Comparison of ENCODE assay signal across 15 cellular contexts in the genomic region with DNA sequence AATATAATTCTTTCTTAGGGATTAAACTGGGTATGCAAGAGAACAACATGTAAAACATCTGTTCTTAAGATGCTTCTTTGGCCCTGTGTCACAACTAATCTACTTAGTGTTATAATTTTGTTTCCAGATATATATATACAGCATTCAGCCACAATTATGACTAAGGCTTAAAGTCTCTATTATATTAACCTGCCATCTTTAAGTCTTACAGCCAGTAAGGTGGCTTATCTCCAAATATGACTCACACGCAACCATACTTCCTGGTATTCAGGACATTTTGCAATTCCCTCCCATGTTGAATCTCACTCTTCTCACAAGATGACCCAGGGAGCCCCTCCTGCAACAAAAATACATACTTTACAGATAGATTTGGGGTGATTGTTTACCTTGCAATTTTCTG. TPM values are rescaled to one million over a fixed set of nuclear protein-coding genes. Genes with fewer than 3 reads are reported as not detected.
A peak's percentile ranks its signal among the peaks of the same experiment; 100 is the strongest.
DNase-seq lines count a peak whose midpoint lies in the region; ATAC-seq and TF ChIP-seq lines count a peak whose summit lies in the region.
"Had no signal": no experiment of that assay in that cellular context is flagged by ENCODE, and none has a peak within 500 bp of the region (broad histone marks: within the 10 kb centered on the region; RNA-seq: fewer than 3 reads in every experiment).

No MANE protein-coding gene starts in this region.

- peaks cover 5% of the 10 kb centered on the region for H3K4me1 ChIP-seq in adipocyte (ENCODE audit: control insufficient read depth, insufficient read depth, low read length)
- peaks cover 3% of the 10 kb centered on the region for H3K4me1 ChIP-seq in foreskin keratinocyte
- H3K4me1 ChIP-seq in gastrocnemius medialis = no peaks in the 10 kb centered on the region
- H3K4me1 ChIP-seq: tibial artery had no signal

- H3K4me1 Mint-ChIP-seq in stimulated activated naive CD8-positive, alpha-beta T cell treated with anti-CD3 and anti-CD28 coated beads, Interleukin-15, amount 100 ng/mL, for 72 hours = peaks cover 4% of the 10 kb centered on the region

- H3K36me3 ChIP-seq in adipocyte (ENCODE audit: control insufficient read depth, insufficient read depth, low read length, severe bottlenecking) = no peaks in the 10 kb centered on the region
- H3K36me3 ChIP-seq in gastrocnemius medialis = no peaks in the 10 kb centered on the region
- H3K36me3 ChIP-seq: tibial artery had no signal

- H3K9me3 Mint-ChIP-seq in stimulated activated naive CD8-positive, alpha-beta T cell treated with anti-CD3 and anti-CD28 coated beads, Interleukin-15, amount 100 ng/mL, for 72 hours = no peaks in the 10 kb centered on the region

- H3K27ac Mint-ChIP-seq in stimulated activated naive CD8-positive, alpha-beta T cell treated with anti-CD3 and anti-CD28 coated beads, Interleukin-15, amount 100 ng/mL, for 72 hours = no peak overlapping the region

- H3K4me3 Mint-ChIP-seq in stimulated activated naive CD8-positive, alpha-beta T cell treated with anti-CD3 and anti-CD28 coated beads, Interleukin-15, amount 100 ng/mL, for 72 hours = no peak overlapping the region

- TF ChIP-seq POLR2A in gastrocnemius medialis (IDR thresholded peaks at IDR 0.05) = no peak

- H3K4me3 ChIP-seq in adipocyte (ENCODE audit: low read length) (no peak overlapping the region), gastrocnemius medialis (no peak overlapping the region)
- H3K4me3 ChIP-seq: dorsolateral prefrontal cortex, tibial artery had no signal

- H3K9ac ChIP-seq in adipocyte (ENCODE audit: low read length) = no peak overlapping the region

- no peaks in the 10 kb centered on the region for H3K27me3 ChIP-seq in adipocyte (replicated peaks; ENCODE audit: control insufficient read depth, insufficient read depth, low read length)
- H3K27me3 ChIP-seq in foreskin keratinocyte = peaks cover 27% of the 10 kb centered on the region
- H3K27me3 ChIP-seq in gastrocnemius medialis = peaks cover 0 to 4% (median 0%) of the 10 kb centered on the region in 3 donors

- in situ Hi-C loops in gastrocnemius medialis (cut with MboI; ENCODE audit: low sequenced_read_pairs in 4 of 4) = no loop called here

- ATAC-seq in foreskin keratinocyte = peak; percentile 97
- no peak for ATAC-seq in GM19395 (IDR thresholded peaks at IDR 0.05; ENCODE audit: unreplicated experiment)
- no peak for ATAC-seq in stimulated activated naive CD8-positive, alpha-beta T cell treated with anti-CD3 and anti-CD28 coated beads, Interleukin-15, amount 100 ng/mL, for 72 hours
- ATAC-seq in gastrocnemius medialis = no peak
- ATAC-seq: HCT116 had no signal

- intact Hi-C loops in gastrocnemius medialis (cut with DNase I; ENCODE audit: low total_unique reads) = no loop called here

- no peaks in the 10 kb centered on the region for H3K9me3 ChIP-seq in adipocyte (ENCODE audit: control insufficient read depth, low read length)
- H3K9me3 ChIP-seq in gastrocnemius medialis = no peaks in the 10 kb centered on the region
- H3K9me3 ChIP-seq: tibial artery had no signal

- DNase-seq in AML-193 (lab: John Stamatoyannopoulos, UW) (peak; percentile 78 to 80), LoVo (ENCODE audit: low spot score) (peak; percentile 21), adipocyte (ENCODE audit: low read depth) (peak; percentile 83), foreskin keratinocyte (peak; percentile 32 to 59), gastrocnemius medialis (no peak)
- DNase-seq in activated CD8-positive, alpha-beta memory T cell treated with anti-CD3 and anti-CD28 coated beads for 24 hours = no peak
- DNase-seq in stimulated activated naive CD8-positive, alpha-beta T cell treated with anti-CD3 and anti-CD28 coated beads, Interleukin-15, amount 100 ng/mL, for 72 hours = no peak
- DNase-seq: activated CD4-positive, alpha-beta T cell treated with anti-CD3 and anti-CD28 coated beads, Interleukin-2, amount 50 U/mL, for 4 hours; C1 segment of cervical spinal cord; dorsolateral prefrontal cortex; MM.1S; NCI-H446 treated with DMSO at 0.1 percent for 48 hours; tibial artery had no signal

- TF ChIP-seq CTCF in foreskin keratinocyte (conservative IDR thresholded peaks at IDR 0.05) = no peak
- TF ChIP-seq CTCF in gastrocnemius medialis (IDR thresholded peaks at IDR 0.05 in 4 of 5, conservative IDR thresholded peaks at IDR 0.05 in 1 of 5) = no peak

- H3K27me3 Mint-ChIP-seq in stimulated activated naive CD8-positive, alpha-beta T cell treated with anti-CD3 and anti-CD28 coated beads, Interleukin-15, amount 100 ng/mL, for 72 hours = peaks cover 21% of the 10 kb centered on the region

- no peak overlapping the region for H3K27ac ChIP-seq in foreskin keratinocyte
- no peak overlapping the region for H3K27ac ChIP-seq in gastrocnemius medialis
- H3K27ac ChIP-seq: dorsolateral prefrontal cortex, tibial artery had no signal

RNA-seq across cellular contexts. Expression of gene KBTBD8, which starts 6.6 kb away (rescaled TPM):
- 4.4 and 4.5 TPM in 2 replicates for total RNA-seq in foreskin keratinocyte
- polyA plus RNA-seq in foreskin keratinocyte = 0.75 and 1.0 TPM in 2 replicates
- total RNA-seq in gastrocnemius medialis = 1 to 10 TPM; 1.1 to 8.0 (median 1.6) TPM

Comparison
In these comparisons a context has a peak if more than half of its experiments do, and no peak if none do; other contexts are left out.
1. DNase-seq: peak in AML-193 (2 of 2), LoVo (single experiment), adipocyte (single experiment) and foreskin keratinocyte (2 of 2); none in activated CD8-positive, alpha-beta memory T cell treated with anti-CD3 and anti-CD28 coated beads for 24 hours (single experiment), stimulated activated naive CD8-positive, alpha-beta T cell treated with anti-CD3 and anti-CD28 coated beads, Interleukin-15, amount 100 ng/mL, for 72 hours (0 of 2) and gastrocnemius medialis (0 of 2).